In genomic region chr16:86528061-86528929, GRCh38 we compare ENCODE assay signal across 20 cellular contexts. TPM values are rescaled to one million over a fixed set of nuclear protein-coding genes. Genes with fewer than 3 reads are reported as not detected.
"Had no signal": no experiment of that assay in that cellular context is flagged by ENCODE, and none has a peak within 500 bp of the region (broad histone marks: within the 10 kb centered on the region; RNA-seq: fewer than 3 reads in every experiment).

No MANE protein-coding gene starts in this region.

- ATAC-seq: activated T-cell treated with anti-CD3 and anti-CD28 coated beads, Interleukin-2, amount 50 U/mL, for 72 hours; foreskin keratinocyte; left colon; natural killer cell treated with Interleukin-12 subunit alpha and Interleukin-12 subunit beta and Interleukin-15 and Interleukin-18, amount 100 ng/mL, for 72 hours; T-helper 17 cell had no signal

- H3K36me3 Mint-ChIP-seq: natural killer cell treated with Interleukin-12 subunit alpha and Interleukin-12 subunit beta and Interleukin-15 and Interleukin-18, amount 100 ng/mL, for 72 hours had no signal

- H3K9me3 ChIP-seq: tibial nerve had no signal

- H3K79me2 ChIP-seq: hepatocyte had no signal

- H3K27me3 ChIP-seq: foreskin keratinocyte, hepatocyte had no signal

- H3K4me3 Mint-ChIP-seq: activated naive CD8-positive, alpha-beta T cell; activated T-cell treated with anti-CD3 and anti-CD28 coated beads, Interleukin-2, amount 50 U/mL, for 72 hours; mesothelial cell of epicardium; natural killer cell treated with Interleukin-12 subunit alpha and Interleukin-12 subunit beta and Interleukin-15 and Interleukin-18, amount 100 ng/mL, for 72 hours; stimulated activated naive CD8-positive, alpha-beta T cell treated with anti-CD3 and anti-CD28 coated beads, Interleukin-15, Interleukin-2, amounts not matched to agents 100 ng/mL and 50 ng/mL, for 24 hours; T-helper 17 cell had no signal

- H3K27ac ChIP-seq: epithelial cell of prostate, foreskin keratinocyte, hepatocyte, tibial nerve, VCaP had no signal

- H3K4me2 ChIP-seq: hepatocyte had no signal

- H3K4me1 ChIP-seq: foreskin keratinocyte had no signal

- H3K4me3 ChIP-seq: hepatocyte, tibial nerve had no signal

- H3K27me3 Mint-ChIP-seq: activated naive CD8-positive, alpha-beta T cell; natural killer cell treated with Interleukin-12 subunit alpha and Interleukin-12 subunit beta and Interleukin-15 and Interleukin-18, amount 100 ng/mL, for 72 hours; stimulated activated naive CD8-positive, alpha-beta T cell treated with anti-CD3 and anti-CD28 coated beads, Interleukin-15, Interleukin-2, amounts not matched to agents 100 ng/mL and 50 ng/mL, for 24 hours; T-helper 17 cell had no signal

- H3K27ac Mint-ChIP-seq: activated naive CD8-positive, alpha-beta T cell; activated T-cell treated with anti-CD3 and anti-CD28 coated beads, Interleukin-2, amount 50 U/mL, for 72 hours; mesothelial cell of epicardium; natural killer cell treated with Interleukin-12 subunit alpha and Interleukin-12 subunit beta and Interleukin-15 and Interleukin-18, amount 100 ng/mL, for 72 hours; progenitor cell of endocrine pancreas; stimulated activated naive CD8-positive, alpha-beta T cell treated with anti-CD3 and anti-CD28 coated beads, Interleukin-15, Interleukin-2, amounts not matched to agents 100 ng/mL and 50 ng/mL, for 24 hours; T-helper 17 cell had no signal

- H3K4me1 Mint-ChIP-seq: mesothelial cell of epicardium, T-helper 17 cell had no signal

- DNase-seq: activated CD4-positive, alpha-beta T cell treated with anti-CD3 and anti-CD28 coated beads for 1 hour; activated CD4-positive, alpha-beta T cell treated with anti-CD3 and anti-CD28 coated beads, Interleukin-2, amount 50 U/mL, for 4 hours; activated gamma-delta T cell; activated T-cell treated with anti-CD3 and anti-CD28 coated beads, Interleukin-2, amount 50 U/mL, for 72 hours; dermis blood vessel endothelial cell; effector memory CD4-positive, alpha-beta T cell; foreskin keratinocyte; left colon; T-helper 17 cell had no signal

- H3K9me3 Mint-ChIP-seq: activated T-cell treated with anti-CD3 and anti-CD28 coated beads, Interleukin-2, amount 50 U/mL, for 72 hours; mesothelial cell of epicardium; natural killer cell treated with Interleukin-12 subunit alpha and Interleukin-12 subunit beta and Interleukin-15 and Interleukin-18, amount 100 ng/mL, for 72 hours; stimulated activated naive CD8-positive, alpha-beta T cell treated with anti-CD3 and anti-CD28 coated beads, Interleukin-15, Interleukin-2, amounts not matched to agents 100 ng/mL and 50 ng/mL, for 24 hours had no signal

- H2AFZ ChIP-seq: hepatocyte had no signal

RNA-seq across cellular contexts. Expression of gene FOXF1, which starts 18.0 kb away (rescaled TPM):
- total RNA-seq: activated CD8-positive, alpha-beta memory T cell treated with anti-CD3 and anti-CD28 coated beads for 36 hours; activated T-cell treated with anti-CD3 and anti-CD28 coated beads, Interleukin-2, amount 50 U/mL, for 72 hours; foreskin keratinocyte; natural killer cell treated with Interleukin-12 subunit alpha and Interleukin-12 subunit beta and Interleukin-15 and Interleukin-18, amount 100 ng/mL, for 72 hours; progenitor cell of endocrine pancreas; skeletal muscle tissue; T-helper 17 cell had no signal
- polyA plus RNA-seq: foreskin keratinocyte had no signal

RNA-seq across cellular contexts. Expression of gene FOXC2, which starts 38.3 kb away (rescaled TPM):
- total RNA-seq: activated CD8-positive, alpha-beta memory T cell treated with anti-CD3 and anti-CD28 coated beads for 36 hours; activated T-cell treated with anti-CD3 and anti-CD28 coated beads, Interleukin-2, amount 50 U/mL, for 72 hours; foreskin keratinocyte; hepatocyte; natural killer cell treated with Interleukin-12 subunit alpha and Interleukin-12 subunit beta and Interleukin-15 and Interleukin-18, amount 100 ng/mL, for 72 hours; progenitor cell of endocrine pancreas; T-helper 17 cell had no signal
- polyA plus RNA-seq: foreskin keratinocyte had no signal

RNA-seq across cellular contexts. Expression of gene FOXL1, which starts 50.1 kb away (rescaled TPM):
- total RNA-seq: activated CD8-positive, alpha-beta memory T cell treated with anti-CD3 and anti-CD28 coated beads for 36 hours; natural killer cell treated with Interleukin-12 subunit alpha and Interleukin-12 subunit beta and Interleukin-15 and Interleukin-18, amount 100 ng/mL, for 72 hours; progenitor cell of endocrine pancreas had no signal
